Comparison of ENCODE assay signal across 8 cellular contexts in the genomic region with DNA sequence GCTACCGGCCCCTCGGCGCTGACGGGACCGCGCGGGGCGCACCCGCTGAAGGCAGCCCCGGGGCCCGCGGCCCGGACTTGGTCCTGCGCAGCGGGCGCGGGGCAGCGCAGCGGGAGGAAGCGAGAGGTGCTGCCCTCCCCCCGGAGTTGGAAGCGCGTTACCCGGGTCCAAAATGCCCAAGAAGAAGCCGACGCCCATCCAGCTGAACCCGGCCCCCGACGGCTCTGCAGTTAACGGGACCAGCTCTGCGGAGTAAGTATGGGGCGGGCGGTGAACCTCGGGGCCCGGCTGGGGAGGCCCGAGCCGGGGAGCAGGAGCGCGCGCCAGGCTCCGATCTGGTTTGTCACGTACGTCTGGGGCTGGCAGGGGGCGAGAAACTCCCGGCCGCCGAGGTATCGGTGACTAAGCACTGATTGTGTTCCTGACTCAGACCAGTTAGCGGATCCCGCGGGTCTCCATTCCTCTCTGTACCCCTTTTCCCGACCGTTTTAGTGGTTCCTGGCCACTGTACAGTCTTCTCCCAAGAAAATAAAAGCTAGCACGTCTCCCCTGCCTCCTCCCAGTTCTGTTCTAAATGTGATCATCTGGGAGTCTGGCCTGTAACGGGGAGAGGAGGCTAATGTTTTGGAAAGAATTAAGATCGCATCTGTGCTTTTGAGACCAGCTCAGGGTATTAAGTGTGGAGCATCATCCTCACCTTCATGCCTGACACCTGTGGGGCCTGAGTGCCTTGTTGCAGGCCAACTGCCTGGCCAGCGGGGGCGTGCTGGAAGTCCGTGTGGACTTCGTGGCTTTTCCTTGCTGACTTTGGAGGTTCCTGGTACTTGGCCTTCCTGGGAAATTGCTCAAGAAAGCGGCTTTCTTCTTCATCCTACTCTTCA. TPM values are rescaled to one million over a fixed set of nuclear protein-coding genes. Genes with fewer than 3 reads are reported as not detected.
A peak's percentile ranks its signal among the peaks of the same experiment; 100 is the strongest.
DNase-seq lines count a peak whose midpoint lies in the region; ATAC-seq and TF ChIP-seq lines count a peak whose summit lies in the region.

No MANE protein-coding gene starts in this region.

- intact Hi-C loops in aorta (cut with DNase I), result loop anchor here (2.0 to 5.0 kb wide), 2 partner anchors 109 to 110 kb away; a partner anchor contains a TSS

- H3K9me3 ChIP-seq in right atrium auricular region, result no peaks in the 10 kb centered on the region
- no peaks in the 10 kb centered on the region for H3K9me3 ChIP-seq in aorta (ENCODE audit: control insufficient read depth, low read length)

- CTCF ChIA-PET in T-cell (lab: Charles Lee), result interaction anchor here (0.6 to 2.8 kb wide), 7 partner anchors 8 to 118 kb away, joined by 3 to 40 read pairs (median 5); a partner anchor contains a TSS

- no peaks in the 10 kb centered on the region for H3K27me3 Mint-ChIP-seq in T-cell

- TF ChIP-seq CTCF in AG09309 (IDR thresholded peaks at IDR 0.05; ENCODE audit: control insufficient read depth, insufficient read depth, low read depth, low read length, missing control alignments), result peak; percentile 46
- TF ChIP-seq CTCF in right atrium auricular region (IDR thresholded peaks at IDR 0.05), result peak in 1 of 2 donors; percentile 48

- peaks cover 10% of the 10 kb centered on the region for H3K36me3 Mint-ChIP-seq in T-cell

- H3K4me1 Mint-ChIP-seq in T-cell, result peaks cover 58 to 66% (median 65%) of the 10 kb centered on the region in 3 donors

- peak overlapping the region; percentile 87 to 93 (median 92) for H3K4me3 Mint-ChIP-seq in T-cell

- 0 to 1% methylated on average over 58 to 61 of the region's 61 CpGs for WGBS in aorta, 2 donors

- H3K36me3 ChIP-seq in right atrium auricular region, result no peaks in the 10 kb centered on the region
- no peaks in the 10 kb centered on the region for H3K36me3 ChIP-seq in aorta (ENCODE audit: control insufficient read depth in 1 of 2, insufficient read depth in 2 of 2, low read length in 1 of 2)

- H3K27ac ChIP-seq in right atrium auricular region, result peak overlapping the region; percentile 88 to 97
- H3K27ac ChIP-seq in aorta (ENCODE audit: low read depth in 1 of 2, low read length in 2 of 2), result peak overlapping the region; percentile 45 to 62

- DNase-seq in AG09309 (ENCODE audit: low read depth) (peak; percentile 20), T-cell (peak; percentile 13 to 75 (median 52)), amniotic epithelial cell (ENCODE audit: low read depth) (peak; percentile 62), right atrium auricular region (ENCODE audit: low spot score) (peak; percentile 75), renal cortical epithelial cell (ENCODE audit: low read depth) (peak; percentile 49), aorta (peak; percentile 81 to 94)

- H3K27me3 ChIP-seq in right atrium auricular region (no peaks in the 10 kb centered on the region), aorta (ENCODE audit: control insufficient read depth in 1 of 2, insufficient read depth in 2 of 2, low read length in 1 of 2) (no peaks in the 10 kb centered on the region)

- H3K9me3 Mint-ChIP-seq in T-cell, result no peaks in the 10 kb centered on the region

- ATAC-seq in GM18868 (IDR thresholded peaks at IDR 0.05; ENCODE audit: unreplicated experiment) (peak; percentile 7), HG03571 (IDR thresholded peaks at IDR 0.05; ENCODE audit: unreplicated experiment) (peak; percentile 19), T-cell (replicated peaks in 1 of 4) (peak; percentile 28 to 54 (median 50)), aorta (ENCODE audit: low FRiP score) (peak; percentile 73)

- H3K4me1 ChIP-seq in right atrium auricular region (peaks cover 0 to 37% of the 10 kb centered on the region in 2 donors), aorta (ENCODE audit: control insufficient read depth in 1 of 2, insufficient read depth in 2 of 2, low read length in 2 of 2) (no peaks in the 10 kb centered on the region)

- H3K27ac Mint-ChIP-seq in T-cell, result peak overlapping the region; percentile 92 to 94

- H3K4me3 ChIP-seq in AG09309 (ENCODE audit: control insufficient read depth, low read depth, low read length) (peak overlapping the region; percentile 96), right atrium auricular region (peak overlapping the region; percentile 85 to 94), aorta (ENCODE audit: low read length in 2 of 2) (peak overlapping the region; percentile 87 to 94)

- POLR2A ChIA-PET in T-cell (lab: Charles Lee), result interaction anchor here (0.6 to 1.7 kb wide), 8 partner anchors 9 to 1123 kb away, joined by 3 to 8 read pairs (median 3); no protein-coding TSS in a partner anchor

RNA-seq across cellular contexts. Expression of a gene that starts 0.7 kb away (rescaled TPM):
- total RNA-seq in T-cell (10 to 100 TPM; 38.7 to 62.8 (median 49.4) TPM), right atrium auricular region (10 to 100 TPM; 31.3 to 36.4 TPM), renal cortical epithelial cell (53.3 and 63.9 TPM in 2 replicates), aorta (10 to 100 TPM; 49.7 to 57.7 TPM)
- 10 to 100 TPM; 21.9 to 36.3 TPM for polyA plus RNA-seq in aorta

RNA-seq across cellular contexts. Expression of a gene that starts 30.9 kb away (rescaled TPM):
- total RNA-seq in T-cell (1 to 10 TPM; 3.6 to 8.4 (median 6.6) TPM), right atrium auricular region (1 to 10 TPM; 1.4 to 5.7 TPM), renal cortical epithelial cell (8.7 and 9.4 TPM in 2 replicates), aorta (1 to 10 TPM; 4.2 to 7.6 TPM)
- 1 to 10 TPM; 2.6 to 2.7 TPM for polyA plus RNA-seq in aorta

Comparison
In these comparisons a context has a peak if more than half of its experiments do, and no peak if none do; other contexts are left out.
1. Peak in every context shown above with its lines: DNase-seq, ATAC-seq, H3K4me3 ChIP-seq and H3K27ac ChIP-seq.
2. DNase-seq: peak in every context shown above with its lines; median percentile 88 in aorta; 75 in right atrium auricular region; 62 in amniotic epithelial cell; 52 in T-cell; 49 in renal cortical epithelial cell; 20 in AG09309.
3. ATAC-seq: peak in every context shown above with its lines; median percentile 73 in aorta; 50 in T-cell; 19 in HG03571; 7 in GM18868.